Comparison of ENCODE assay signal across 13 cellular contexts in the genomic region with DNA sequence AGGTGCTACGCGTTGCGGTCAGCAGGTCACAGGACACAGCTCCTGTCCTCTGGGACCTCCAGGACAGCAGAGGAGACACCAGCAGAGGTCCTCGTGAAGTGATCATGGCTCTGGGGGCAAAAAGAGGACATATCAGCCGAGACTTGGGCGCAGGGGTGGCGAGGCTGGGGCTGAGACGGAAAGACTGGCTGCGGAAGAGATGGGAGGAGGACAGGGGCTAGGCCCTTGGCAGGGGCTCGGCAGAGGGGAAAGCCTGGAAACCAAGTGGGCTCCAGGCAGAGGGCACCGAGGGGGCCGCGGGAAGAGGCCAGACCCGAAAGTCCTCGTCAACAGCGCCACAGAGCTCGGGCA. TPM values are rescaled to one million over a fixed set of nuclear protein-coding genes. Genes with fewer than 3 reads are reported as not detected.
DNase-seq lines count a peak whose midpoint lies in the region; ATAC-seq and TF ChIP-seq lines count a peak whose summit lies in the region.
"Had no signal": no experiment of that assay in that cellular context is flagged by ENCODE, and none has a peak within 500 bp of the region (broad histone marks: within the 10 kb centered on the region; RNA-seq: fewer than 3 reads in every experiment).

No MANE protein-coding gene starts in this region.

- CTCF ChIA-PET in activated CD4-positive, alpha-beta T cell treated with anti-CD3 and anti-CD28 coated beads, Interleukin-2, amount 10 ng/mL, durations not matched to agents 7 days and 5 days (lab: Charles Lee), result no interaction called here

- H3K9me3 ChIP-seq in ascending aorta, result no peaks in the 10 kb centered on the region
- H3K9me3 ChIP-seq in subcutaneous abdominal adipose tissue (ENCODE audit: control insufficient read depth in 5 of 5, low read length in 5 of 5), result no peaks in the 10 kb centered on the region

- H3K4me1 ChIP-seq in ascending aorta, result peaks cover 4 to 6% of the 10 kb centered on the region in 2 donors
- peaks cover 2 to 26% (median 21%) of the 10 kb centered on the region in 5 donors for H3K4me1 ChIP-seq in subcutaneous abdominal adipose tissue (ENCODE audit: control insufficient read depth in 5 of 5, insufficient read depth in 5 of 5, low read length in 5 of 5)

- H3K4me1 Mint-ChIP-seq in activated CD4-positive, alpha-beta T cell treated with anti-CD3 and anti-CD28 coated beads, Interleukin-2, amount 10 ng/mL, durations not matched to agents 24 days and 14 days, result peaks cover 6% of the 10 kb centered on the region
- H3K4me1 Mint-ChIP-seq in activated CD4-positive, alpha-beta T cell treated with anti-CD3 and anti-CD28 coated beads, Interleukin-2, amount 10 ng/mL, durations not matched to agents 7 days and 5 days, result peaks cover 10% of the 10 kb centered on the region
- peaks cover 9% of the 10 kb centered on the region for H3K4me1 Mint-ChIP-seq in memory B cell

- no peak overlapping the region for H3K27ac Mint-ChIP-seq in activated CD4-positive, alpha-beta T cell treated with anti-CD3 and anti-CD28 coated beads, Interleukin-2, amount 10 ng/mL, durations not matched to agents 24 days and 14 days
- no peak overlapping the region for H3K27ac Mint-ChIP-seq in activated CD4-positive, alpha-beta T cell treated with anti-CD3 and anti-CD28 coated beads, Interleukin-2, amount 10 ng/mL, durations not matched to agents 7 days and 5 days
- peak overlapping the region; percentile 15 for H3K27ac Mint-ChIP-seq in memory B cell

- intact Hi-C loops in activated CD4-positive, alpha-beta T cell treated with anti-CD3 and anti-CD28 coated beads, Interleukin-2, amount 10 ng/mL, durations not matched to agents 24 days and 14 days (cut with micrococcal nuclease), result loop anchor here (1.0 kb wide), 1 partner anchor 143 kb away; no protein-coding TSS in a partner anchor
- intact Hi-C loops in ascending aorta (cut with DNase I), result loop anchor here (1.0 to 5.0 kb wide), 7 partner anchors 31 to 255 kb away; a partner anchor contains a TSS

- no peak overlapping the region for H3K9ac ChIP-seq in subcutaneous abdominal adipose tissue (ENCODE audit: low read length in 5 of 5)

- POLR2A ChIA-PET in activated CD4-positive, alpha-beta T cell treated with anti-CD3 and anti-CD28 coated beads, Interleukin-2, amount 10 ng/mL, durations not matched to agents 7 days and 5 days (lab: Charles Lee), result no interaction called here

- peaks cover 55% of the 10 kb centered on the region for H3K27me3 Mint-ChIP-seq in activated CD4-positive, alpha-beta T cell treated with anti-CD3 and anti-CD28 coated beads, Interleukin-2, amount 10 ng/mL, durations not matched to agents 24 days and 14 days
- peaks cover 40% of the 10 kb centered on the region for H3K27me3 Mint-ChIP-seq in activated CD4-positive, alpha-beta T cell treated with anti-CD3 and anti-CD28 coated beads, Interleukin-2, amount 10 ng/mL, durations not matched to agents 7 days and 5 days
- peaks cover 24% of the 10 kb centered on the region for H3K27me3 Mint-ChIP-seq in memory B cell

- H3K27me3 ChIP-seq in ascending aorta (no peaks in the 10 kb centered on the region), subcutaneous abdominal adipose tissue (ENCODE audit: control insufficient read depth in 5 of 5, insufficient read depth in 4 of 5, low read length in 5 of 5) (peaks cover 0 to 5% (median 0%) of the 10 kb centered on the region in 5 donors)

- peak overlapping the region; percentile 90 to 93 for H3K27ac ChIP-seq in ascending aorta
- H3K27ac ChIP-seq in subcutaneous abdominal adipose tissue (ENCODE audit: low read depth, low read length), result no peak overlapping the region

- H3K4me3 Mint-ChIP-seq in activated CD4-positive, alpha-beta T cell treated with anti-CD3 and anti-CD28 coated beads, Interleukin-2, amount 10 ng/mL, durations not matched to agents 24 days and 14 days, result peak overlapping the region; percentile 26
- H3K4me3 Mint-ChIP-seq in activated CD4-positive, alpha-beta T cell treated with anti-CD3 and anti-CD28 coated beads, Interleukin-2, amount 10 ng/mL, durations not matched to agents 7 days and 5 days, result no peak overlapping the region
- H3K4me3 Mint-ChIP-seq in memory B cell, result peak overlapping the region; percentile 57

- H3K4me3 ChIP-seq in ascending aorta, result peak overlapping the region in 1 of 2 donors; percentile 61
- H3K4me3 ChIP-seq in subcutaneous abdominal adipose tissue (ENCODE audit: low read depth in 1 of 5, low read length in 5 of 5), result peak overlapping the region in 4 of 5 donors; percentile 24 to 60 (median 50)

- no peaks in the 10 kb centered on the region for H3K36me3 Mint-ChIP-seq in activated CD4-positive, alpha-beta T cell treated with anti-CD3 and anti-CD28 coated beads, Interleukin-2, amount 10 ng/mL, durations not matched to agents 24 days and 14 days (ENCODE audit: low read depth)
- no peaks in the 10 kb centered on the region for H3K36me3 Mint-ChIP-seq in activated CD4-positive, alpha-beta T cell treated with anti-CD3 and anti-CD28 coated beads, Interleukin-2, amount 10 ng/mL, durations not matched to agents 7 days and 5 days (ENCODE audit: low read depth)
- no peaks in the 10 kb centered on the region for H3K36me3 Mint-ChIP-seq in memory B cell

- H3K36me3 ChIP-seq in ascending aorta (no peaks in the 10 kb centered on the region), subcutaneous abdominal adipose tissue (ENCODE audit: control insufficient read depth in 5 of 5, insufficient read depth in 5 of 5, low read length in 5 of 5) (no peaks in the 10 kb centered on the region)

- DNase-seq in activated CD4-positive, alpha-beta T cell treated with anti-CD3 and anti-CD28 coated beads, Interleukin-2, amount 10 ng/mL, durations not matched to agents 24 days and 14 days, result no peak
- no peak for DNase-seq in activated CD4-positive, alpha-beta T cell treated with anti-CD3 and anti-CD28 coated beads, Interleukin-2, amount 10 ng/mL, durations not matched to agents 7 days and 5 days
- DNase-seq in ascending aorta (ENCODE audit: low spot score in 2 of 2) (no peak), memory B cell (ENCODE audit: low spot score in 2 of 2) (no peak), ureter (ENCODE audit: low spot score) (no peak)
- DNase-seq: DND-41, NCI-H1694 treated with DMSO at 0.1 percent for 48 hours, T-helper 9 cell had no signal

- ATAC-seq in memory B cell (ENCODE audit: low read depth) (no peak), HG02840 (IDR thresholded peaks at IDR 0.05; ENCODE audit: low FRiP score, unreplicated experiment) (no peak), GM21576 (IDR thresholded peaks at IDR 0.05; ENCODE audit: unreplicated experiment) (no peak)

- H3K9me3 Mint-ChIP-seq in activated CD4-positive, alpha-beta T cell treated with anti-CD3 and anti-CD28 coated beads, Interleukin-2, amount 10 ng/mL, durations not matched to agents 24 days and 14 days, result no peaks in the 10 kb centered on the region
- no peaks in the 10 kb centered on the region for H3K9me3 Mint-ChIP-seq in activated CD4-positive, alpha-beta T cell treated with anti-CD3 and anti-CD28 coated beads, Interleukin-2, amount 10 ng/mL, durations not matched to agents 7 days and 5 days
- H3K9me3 Mint-ChIP-seq in memory B cell, result no peaks in the 10 kb centered on the region

- no peak for TF ChIP-seq CTCF in ascending aorta (IDR thresholded peaks at IDR 0.05)

RNA-seq across cellular contexts. Expression of a gene that starts 4.9 kb away (rescaled TPM):
- total RNA-seq in activated CD4-positive, alpha-beta T cell treated with anti-CD3 and anti-CD28 coated beads, Interleukin-2, amount 10 ng/mL, durations not matched to agents 24 days and 14 days, result not detected in 2 replicates
- not detected for total RNA-seq in activated CD4-positive, alpha-beta T cell treated with anti-CD3 and anti-CD28 coated beads, Interleukin-2, amount 10 ng/mL, durations not matched to agents 7 days and 5 days
- total RNA-seq in ascending aorta (not detected), ureter (not detected)
- total RNA-seq: fibroblast of lung, kidney epithelial cell had no signal

RNA-seq across cellular contexts. Expression of a gene that starts 32.6 kb away (rescaled TPM):
- total RNA-seq in activated CD4-positive, alpha-beta T cell treated with anti-CD3 and anti-CD28 coated beads, Interleukin-2, amount 10 ng/mL, durations not matched to agents 24 days and 14 days, result 0.19 and 0.28 TPM in 2 replicates
- total RNA-seq in activated CD4-positive, alpha-beta T cell treated with anti-CD3 and anti-CD28 coated beads, Interleukin-2, amount 10 ng/mL, durations not matched to agents 7 days and 5 days, result not detected
- total RNA-seq in ascending aorta, result 74.0 TPM
- total RNA-seq in ureter, result 18.9 TPM

Comparison
In these comparisons a context has a peak if more than half of its experiments do, and no peak if none do; other contexts are left out.
1. RNA of a gene that starts 32.6 kb away (total RNA-seq): 74.0 TPM in ascending aorta (single experiment) and 18.9 TPM in ureter (single experiment); 0.19 to 0.28 TPM in activated CD4-positive, alpha-beta T cell treated with anti-CD3 and anti-CD28 coated beads, Interleukin-2, amount 10 ng/mL, durations not matched to agents 24 days and 14 days and not detected in activated CD4-positive, alpha-beta T cell treated with anti-CD3 and anti-CD28 coated beads, Interleukin-2, amount 10 ng/mL, durations not matched to agents 7 days and 5 days; every median in the first group is over 10 times any median in the second.